ENCODE assay signal across 1 cellular context in genomic region chr10:124622158-124622557, GRCh38.
TF ChIP-seq lines count a peak whose summit lies in the region.

No MANE protein-coding gene starts in this region.

TF ChIP-seq in H1, 55 proteins besides CTCF, POLR2A, EP300 and RAD21:
- TF ChIP-seq ZNF274 (IDR thresholded peaks at IDR 0.05; ENCODE audit: borderline replicate concordance, extremely low read depth, low read length): no peak
- TF ChIP-seq SRF (IDR thresholded peaks at IDR 0.05; ENCODE audit: low read depth, low read length): no peak
- no peak for TF ChIP-seq TAF7 (optimal IDR thresholded peaks at IDR 0.05; ENCODE audit: borderline replicate concordance, low read depth, low read length)
- no peak for TF ChIP-seq KDM1A (IDR thresholded peaks at IDR 0.05; ENCODE audit: borderline replicate concordance, low read length)
